Comparison of ENCODE assay signal across 8 cellular contexts in genomic region chr20:32484221-32485125, GRCh38.
A peak's percentile ranks its signal among the peaks of the same experiment; 100 is the strongest.
DNase-seq lines count a peak whose midpoint lies in the region; ATAC-seq and TF ChIP-seq lines count a peak whose summit lies in the region.

No MANE protein-coding gene starts in this region.

- peaks cover 7% of the 10 kb centered on the region for H3K79me1 ChIP-seq in mesendoderm (ENCODE audit: low read length)

- no peaks in the 10 kb centered on the region for H3K36me3 ChIP-seq in BE2C
- H3K36me3 ChIP-seq in mesendoderm (ENCODE audit: control insufficient read depth, insufficient read depth, low read length), result no peaks in the 10 kb centered on the region

- no peak for ATAC-seq in GM18511 (IDR thresholded peaks at IDR 0.05; ENCODE audit: unreplicated experiment)
- no peak for ATAC-seq in HG03439 (IDR thresholded peaks at IDR 0.05; ENCODE audit: unreplicated experiment)

- H3K4me3 ChIP-seq in BE2C (ENCODE audit: low read depth, low read length) (peak overlapping the region; percentile 68), dorsolateral prefrontal cortex (peak overlapping the region; percentile 42 to 92 (median 78)), mesendoderm (ENCODE audit: low read length) (peak overlapping the region; percentile 66)

- peak overlapping the region; percentile 97 for H4K8ac ChIP-seq in mesendoderm (ENCODE audit: low read depth, low read length)

- H2BK5ac ChIP-seq in mesendoderm (ENCODE audit: low read length), result peak overlapping the region; percentile 70

- peak overlapping the region; percentile 92 for H3K56ac ChIP-seq in mesendoderm (ENCODE audit: low read length)

- H3K27ac Mint-ChIP-seq in IgD-negative memory B cell, result peak overlapping the region; percentile 83 to 90 (median 83)

- intact Hi-C loops in dorsolateral prefrontal cortex (cut with DNase I), result loop anchor here (1.0 to 10.0 kb wide), 3 partner anchors 21 to 280 kb away; partner anchors contain the start of genes PLAGL2 (in 2 of the 2) and POFUT1 (in 2 of the 2)

- H3K4me1 ChIP-seq in BE2C (peaks cover 7% of the 10 kb centered on the region), mesendoderm (ENCODE audit: control insufficient read depth, low read depth, low read length) (no peaks in the 10 kb centered on the region)

- H4K5ac ChIP-seq in mesendoderm (ENCODE audit: low read length), result no peak overlapping the region

- peak overlapping the region; percentile 99 for H3K18ac ChIP-seq in mesendoderm (ENCODE audit: low read length)

- peak overlapping the region; percentile 98 for H3K27ac ChIP-seq in VCaP
- peak overlapping the region; percentile 58 to 99 (median 96) for H3K27ac ChIP-seq in dorsolateral prefrontal cortex
- H3K27ac ChIP-seq in mesendoderm (ENCODE audit: low read depth, low read length), result peak overlapping the region; percentile 98
- peak overlapping the region; percentile 92 for H3K27ac ChIP-seq in temporal lobe (ENCODE audit: low read depth, low read length)

- H3K36me3 Mint-ChIP-seq in IgD-negative memory B cell, result peaks cover 6% of the 10 kb centered on the region

- peak overlapping the region; percentile 88 for H3K9ac ChIP-seq in mesendoderm (ENCODE audit: low read length)

- peak overlapping the region; percentile 98 for H3K4ac ChIP-seq in mesendoderm (ENCODE audit: low read depth, low read length)

- DNase-seq in BE2C, result peak; percentile 88
- peak in 3 of 10 donors; percentile 57 to 61 (median 60) for DNase-seq in dorsolateral prefrontal cortex
- DNase-seq in mesendoderm, result peak; percentile 31

- H3K27me3 Mint-ChIP-seq in IgD-negative memory B cell, result no peaks in the 10 kb centered on the region

- H3K4me2 ChIP-seq in mesendoderm (ENCODE audit: low read length), result peak overlapping the region; percentile 98

- no peaks in the 10 kb centered on the region for H3K9me3 ChIP-seq in BE2C

- peaks cover 0 to 2% (median 0%) of the 10 kb centered on the region in 3 donors for H3K9me3 Mint-ChIP-seq in IgD-negative memory B cell

- peak overlapping the region; percentile 89 to 98 (median 94) for H3K4me3 Mint-ChIP-seq in IgD-negative memory B cell

- no CpG with 5 or more reads among the region's 77 CpGs for WGBS in mesendoderm (ENCODE audit: extremely low coverage, insufficient coverage, low lambda C conversion rate)

- H2BK120ac ChIP-seq in mesendoderm (ENCODE audit: low read depth, low read length), result peak overlapping the region; percentile 96

- H3K79me2 ChIP-seq in mesendoderm (ENCODE audit: control insufficient read depth, insufficient read depth, low read length), result peaks cover 14% of the 10 kb centered on the region

- no peak overlapping the region for H3K23ac ChIP-seq in mesendoderm (ENCODE audit: low read length)

- no peak for TF ChIP-seq CTCF in BE2C (IDR thresholded peaks at IDR 0.05; ENCODE audit: low read depth, low read length)
- TF ChIP-seq CTCF in VCaP (conservative IDR thresholded peaks at IDR 0.05), result no peak
- peak in 4 of 56 donors; percentile 2 to 9 (median 6) for TF ChIP-seq CTCF in dorsolateral prefrontal cortex (IDR thresholded peaks at IDR 0.05 in 54 of 56, conservative IDR thresholded peaks at IDR 0.05 in 2 of 56; ENCODE audit: low read depth in 1 of 56, partially characterized antibody in 56 of 56)

- H3K4me1 Mint-ChIP-seq in IgD-negative memory B cell, result peaks cover 14 to 15% (median 14%) of the 10 kb centered on the region in 3 donors

- H2BK15ac ChIP-seq in mesendoderm (replicated peaks; ENCODE audit: low read depth), result peak overlapping the region; percentile 59

- H3K27me3 ChIP-seq in BE2C (no peaks in the 10 kb centered on the region), dorsolateral prefrontal cortex (no peaks in the 10 kb centered on the region), mesendoderm (ENCODE audit: insufficient read depth, low read length, poor library complexity) (peaks cover 2% of the 10 kb centered on the region)

- no peak overlapping the region for H2AK5ac ChIP-seq in mesendoderm (ENCODE audit: low read length)
